Comparison of ENCODE assay signal across 24 cellular contexts in genomic region chr4:5959221-5959982, GRCh38. TPM values are rescaled to one million over a fixed set of nuclear protein-coding genes. Genes with fewer than 3 reads are reported as not detected.
DNase-seq lines count a peak whose midpoint lies in the region; ATAC-seq, FAIRE-seq and TF ChIP-seq lines count a peak whose summit lies in the region.
"Had no signal": no experiment of that assay in that cellular context is flagged by ENCODE, and none has a peak within 500 bp of the region (broad histone marks: within the 10 kb centered on the region; RNA-seq: fewer than 3 reads in every experiment).

No MANE protein-coding gene starts in this region.

- TF ChIP-seq CTCF in HepG2 (CRISPR knock-in tag; IDR thresholded peaks at IDR 0.05) (no peak), Calu3 (IDR thresholded peaks at IDR 0.05; ENCODE audit: unreplicated experiment) (no peak)

- BruUV-seq in HepG2 (replicated peaks; lab: Mats Ljungman, UMichigan) (no TSS peak), Calu3 (replicated peaks; lab: Mats Ljungman, UMichigan) (no TSS peak)

- H3K79me2 ChIP-seq in HepG2 (ENCODE audit: insufficient read depth, low read length) = no peaks in the 10 kb centered on the region

- POLR2A ChIA-PET in HepG2 (lab: Yijun Ruan, JAX) = no interaction called here

- no peak for FAIRE-seq in HepG2 (lab: Jason Lieb, UNC)
- FAIRE-seq: A204.1, GM12878, GM18507, H54 had no signal

- peaks cover 33% of the 10 kb centered on the region for H3K27me3 Mint-ChIP-seq in Calu3 (ENCODE audit: unreplicated experiment)

- no peak for TF ChIP-seq POLR2A in HepG2 (IDR thresholded peaks at IDR 0.05; ENCODE audit: insufficient read depth in 1 of 2, low read depth in 2 of 2, low read length in 2 of 2)

- in situ Hi-C loops in HepG2 (cut with HindIII; ENCODE audit: extremely low pct_ligation_motif_present, low pct_unique_long_range_greater_than_20kb) = no loop called here

- ATAC-seq in left cardiac atrium (no peak), HepG2 (no peak), GM21526 (IDR thresholded peaks at IDR 0.05; ENCODE audit: low FRiP score, unreplicated experiment) (no peak)
- ATAC-seq: GM12878 had no signal

- no peak overlapping the region for H3K27ac ChIP-seq in HepG2 (ENCODE audit: extremely low read length, insufficient read depth, low read length)
- H3K27ac ChIP-seq: BLaER1 treated with 17β-estradiol and CSF1 and Interleukin-3, amounts not matched to agents 10 nM and 100 nM; PC-9; SJSA1 had no signal

- no peak overlapping the region for H2AFZ ChIP-seq in HepG2 (ENCODE audit: low read length)
- H2AFZ ChIP-seq: PC-9 had no signal

- TF ChIP-seq EP300 in HepG2 (IDR thresholded peaks at IDR 0.05; ENCODE audit: low read depth in 2 of 2, low read length in 2 of 2) (no peak), HepG2 (CRISPR knock-in tag; IDR thresholded peaks at IDR 0.05; ENCODE audit: borderline replicate concordance) (no peak)

- H3K27ac Mint-ChIP-seq in Calu3 (ENCODE audit: unreplicated experiment) = no peak overlapping the region

- H3K4me3 Mint-ChIP-seq in Calu3 (ENCODE audit: low read depth, unreplicated experiment) = no peak overlapping the region
- H3K4me3 Mint-ChIP-seq: CD8-positive, alpha-beta memory T cell had no signal

- no peaks in the 10 kb centered on the region for H3K36me3 ChIP-seq in HepG2 (replicated peaks in 1 of 2; ENCODE audit: control insufficient read depth in 1 of 2, insufficient read depth in 2 of 2, low read length in 2 of 2)
- H3K36me3 ChIP-seq: BLaER1 treated with 17β-estradiol and CSF1 and Interleukin-3, amounts not matched to agents 10 nM and 100 nM; SJSA1 had no signal

- H3K4me3 ChIP-seq in HepG2 (replicated peaks in 1 of 3; ENCODE audit: insufficient read depth in 1 of 3, low read depth in 2 of 3, low read length in 3 of 3) = no peak overlapping the region
- H3K4me3 ChIP-seq: BLaER1 treated with 17β-estradiol and CSF1 and Interleukin-3, amounts not matched to agents 10 nM and 100 nM; GM12878; PC-9; SJSA1 had no signal

- intact Hi-C loops in cardiac septum (cut with DNase I) = no loop called here
- intact Hi-C loops in left cardiac atrium (cut with DNase I) = no loop called here
- intact Hi-C loops in HepG2 (cut with micrococcal nuclease; ENCODE audit: unreplicated experiment) = no loop called here
- intact Hi-C loops in Calu3 (cut with micrococcal nuclease; ENCODE audit: unreplicated experiment) = no loop called here

- no peaks in the 10 kb centered on the region for H3K9me3 Mint-ChIP-seq in Calu3 (ENCODE audit: low read depth, unreplicated experiment)

- no peaks in the 10 kb centered on the region for H3K36me3 Mint-ChIP-seq in Calu3 (ENCODE audit: insufficient read depth, unreplicated experiment)
- H3K36me3 Mint-ChIP-seq: CD8-positive, alpha-beta memory T cell had no signal

- H4K20me1 ChIP-seq in HepG2 (ENCODE audit: insufficient read depth, low read length) = no peaks in the 10 kb centered on the region
- H4K20me1 ChIP-seq: BLaER1 treated with 17β-estradiol and CSF1 and Interleukin-3, amounts not matched to agents 10 nM and 100 nM had no signal

- no peak for TF ChIP-seq RAD21 in HepG2 (CRISPR knock-in tag; IDR thresholded peaks at IDR 0.05)

- no peak overlapping the region for H3K4me2 ChIP-seq in HepG2 (ENCODE audit: low read depth, low read length)
- H3K4me2 ChIP-seq: BLaER1 treated with 17β-estradiol and CSF1 and Interleukin-3, amounts not matched to agents 10 nM and 100 nM; PC-9 had no signal

- no peaks in the 10 kb centered on the region for H3K4me1 Mint-ChIP-seq in Calu3 (ENCODE audit: low read depth, unreplicated experiment)
- H3K4me1 Mint-ChIP-seq: CD8-positive, alpha-beta memory T cell had no signal

- peaks cover 15 to 65% of the 10 kb centered on the region in 2 experiments for H3K27me3 ChIP-seq in HepG2 (ENCODE audit: control insufficient read depth in 1 of 2, insufficient read depth in 2 of 2, low read length in 2 of 2)
- H3K27me3 ChIP-seq: BLaER1 treated with 17β-estradiol and CSF1 and Interleukin-3, amounts not matched to agents 10 nM and 100 nM; SJSA1 had no signal

- CTCF ChIA-PET in HepG2 (lab: Yijun Ruan, JAX; ENCODE audit: low intra/inter-chr PET ratio, low total read pairs) (no interaction called here), Calu3 (lab: Charles Lee) (no interaction called here)

- 0 out of 2 replicates have a peak, but pooled peaks cover 6% of the 10 kb centered on the region for H3K4me1 ChIP-seq in HepG2 (ENCODE audit: insufficient read depth, low read length)
- H3K4me1 ChIP-seq: SJSA1 had no signal

- WGBS in HepG2 (ENCODE audit: low lambda C conversion rate) = 11% methylated on average over 16 of the region's 20 CpGs

- no peak overlapping the region for H3K9ac ChIP-seq in HepG2 (ENCODE audit: insufficient read depth, low read depth, low read length)
- H3K9ac ChIP-seq: BLaER1 treated with 17β-estradiol and CSF1 and Interleukin-3, amounts not matched to agents 10 nM and 100 nM had no signal

- no peaks in the 10 kb centered on the region for H3K9me3 ChIP-seq in HepG2 (ENCODE audit: low read length)
- H3K9me3 ChIP-seq: BLaER1 treated with 17β-estradiol and CSF1 and Interleukin-3, amounts not matched to agents 10 nM and 100 nM; SJSA1 had no signal

- peak; percentile 35 for DNase-seq in cardiac septum (ENCODE audit: low spot score)
- DNase-seq in left cardiac atrium = no peak
- DNase-seq in NCI-H69 (lab: John Stamatoyannopoulos, UW) = peak; percentile 33
- no peak for DNase-seq in HepG2 (ENCODE audit: low spot score)
- no peak for DNase-seq in NCI-H524 (lab: John Stamatoyannopoulos, UW)
- DNase-seq in pons (ENCODE audit: low spot score) = no peak
- no peak for DNase-seq in Calu3
- DNase-seq: CD8-positive, alpha-beta memory T cell; GDM1; IMR-90; Kasumi-1; MM.1S; NCI-H1092 treated with DMSO at 0.1 percent for 48 hours; NCI-H446 treated with DMSO at 0.1 percent for 48 hours; NCI-H82; PC-9 had no signal

TF ChIP-seq in HepG2, 621 proteins besides CTCF, POLR2A, EP300 and RAD21:
- TF ChIP-seq CREB1 (IDR thresholded peaks at IDR 0.05) = 0 out of 2 replicates have a peak, but pooled peaks have one; percentile 33
- no peak for TF ChIP-seq CREB1 (CRISPR knock-in tag; IDR thresholded peaks at IDR 0.05)
- no peak for TF ChIP-seq ZNF136 (CRISPR knock-in tag; IDR thresholded peaks at IDR 0.05; ENCODE audit: low read depth)

RNA-seq across cellular contexts. Expression of gene C4orf50, which starts 58.8 kb away (rescaled TPM):
- total RNA-seq in cardiac septum (0.03 TPM), left cardiac atrium (under 1 TPM; 0.03 TPM), HepG2 (2016; rRNA removed; fragmentation: Illumina TruSeq; extraction: Trizol) (not detected in 2 replicates), Calu3 (2022) (not detected in 2 replicates)
- not detected in 2 replicates for total RNA-seq in HepG2 (2016; cell fraction: cytosol; rRNA removed; fragmentation: Illumina TruSeq; extraction: Trizol; ENCODE audit: low read depth)
- not detected in 2 replicates for total RNA-seq in HepG2 (2016; cell fraction: insoluble cytoplasmic fraction; rRNA removed; fragmentation: Illumina TruSeq; extraction: Trizol)
- total RNA-seq in HepG2 (2016; cell fraction: membrane; rRNA removed; fragmentation: Illumina TruSeq; extraction: Trizol) = not detected in 2 replicates
- not detected in 2 replicates for total RNA-seq in HepG2 (2016; cell fraction: nucleus; rRNA removed; fragmentation: Illumina TruSeq; extraction: Trizol)
- not detected in 2 replicates for polyA plus RNA-seq in HepG2 (2011; rRNA removed)
- polyA plus RNA-seq in HepG2 (2011; cell fraction: cytosol; rRNA removed) = under 0.01 TPM in 1 of 2 replicates, not detected in the other
- polyA plus RNA-seq in HepG2 (2011; cell fraction: nucleus; rRNA removed) = not detected in 2 replicates
- not detected in 2 replicates for polyA plus RNA-seq in HepG2 (2012)
- polyA plus RNA-seq in HepG2 (2016; cell fraction: cytosol; fragmentation: Illumina TruSeq; extraction: Trizol; ENCODE audit: low read depth) = not detected in 2 replicates
- not detected in 2 replicates for polyA plus RNA-seq in HepG2 (2016; cell fraction: insoluble cytoplasmic fraction; fragmentation: Illumina TruSeq; extraction: Trizol; ENCODE audit: low read depth)
- not detected in 2 replicates for polyA plus RNA-seq in HepG2 (2016; cell fraction: membrane; fragmentation: Illumina TruSeq; extraction: Trizol; ENCODE audit: low read depth)
- not detected in 2 replicates for polyA plus RNA-seq in HepG2 (2016; cell fraction: nucleus; fragmentation: Illumina TruSeq; extraction: Trizol; ENCODE audit: insufficient read depth, low read depth)
- 0.02 TPM in 1 of 2 replicates, not detected in the other for polyA minus RNA-seq in HepG2 (2011; rRNA and poly(A)+ RNA removed; ENCODE audit: low replicate concordance)
- polyA minus RNA-seq in HepG2 (2011; cell fraction: cytosol; rRNA and poly(A)+ RNA removed) = not detected in 2 replicates
- polyA minus RNA-seq in HepG2 (2011; cell fraction: nucleus; rRNA and poly(A)+ RNA removed) = not detected in 2 replicates
- total RNA-seq: HT-29, IMR-90, PC-9, SJSA1 had no signal
- polyA plus RNA-seq: IMR-90 had no signal

Comparison
In these comparisons a context has a peak if more than half of its experiments do, and no peak if none do; other contexts are left out.
1. DNase-seq: peak in cardiac septum (single experiment) and NCI-H69 (single experiment); none in left cardiac atrium (single experiment), HepG2 (single experiment), NCI-H524 (0 of 2), pons (single experiment) and Calu3 (single experiment).